In genomic region chr1:224529844-224530243, GRCh38 we compare ENCODE assay signal across 22 cellular contexts.
DNase-seq lines count a peak whose midpoint lies in the region; ATAC-seq and TF ChIP-seq lines count a peak whose summit lies in the region.
"Had no signal": no experiment of that assay in that cellular context is flagged by ENCODE, and none has a peak within 500 bp of the region (broad histone marks: within the 10 kb centered on the region; RNA-seq: fewer than 3 reads in every experiment).

No MANE protein-coding gene starts in this region.

- no peaks in the 10 kb centered on the region for H3K36me3 Mint-ChIP-seq in Caco-2 (ENCODE audit: insufficient read depth, unreplicated experiment)
- H3K36me3 Mint-ChIP-seq: T-cell had no signal

- CTCF ChIA-PET in Caco-2 (lab: Charles Lee), result no interaction called here

- ATAC-seq in HG02852 (IDR thresholded peaks at IDR 0.05; ENCODE audit: unreplicated experiment), result no peak
- ATAC-seq in HG03439 (IDR thresholded peaks at IDR 0.05; ENCODE audit: unreplicated experiment), result no peak
- ATAC-seq: HepG2, T-cell had no signal

- BruUV-seq in Caco-2 (replicated peaks; lab: Mats Ljungman, UMichigan), result no TSS peak

- H3K4me1 ChIP-seq in fibroblast of lung (ENCODE audit: control insufficient read depth, extremely low read depth, insufficient read depth, low read length), result peaks cover 13% of the 10 kb centered on the region
- no peaks in the 10 kb centered on the region for H3K4me1 ChIP-seq in Caco-2
- H3K4me1 ChIP-seq: BLaER1 had no signal

- no peaks in the 10 kb centered on the region for H3K79me2 ChIP-seq in fibroblast of lung (ENCODE audit: control insufficient read depth, insufficient read depth, low read length)

- H3K27me3 Mint-ChIP-seq in Caco-2 (ENCODE audit: insufficient read depth, unreplicated experiment), result peaks cover 10% of the 10 kb centered on the region
- H3K27me3 Mint-ChIP-seq: CD4-positive, alpha-beta T cell had no signal

- H3K27ac Mint-ChIP-seq in Caco-2 (ENCODE audit: unreplicated experiment), result no peak overlapping the region
- H3K27ac Mint-ChIP-seq: CD4-positive, alpha-beta T cell; T-cell had no signal

- H2AFZ ChIP-seq in fibroblast of lung (ENCODE audit: low read length), result no peak overlapping the region
- H2AFZ ChIP-seq: PC-9 had no signal

- H3K4me1 Mint-ChIP-seq in Caco-2 (ENCODE audit: low read depth, unreplicated experiment), result no peaks in the 10 kb centered on the region
- H3K4me1 Mint-ChIP-seq: T-cell had no signal

- no peak overlapping the region for H3K4me3 Mint-ChIP-seq in Caco-2 (ENCODE audit: unreplicated experiment)
- H3K4me3 Mint-ChIP-seq: CD4-positive, alpha-beta T cell; T-cell had no signal

- intact Hi-C loops in Caco-2 (cut with micrococcal nuclease; ENCODE audit: unreplicated experiment), result loop anchor here (5.0 kb wide), 1 partner anchor 87 kb away; the partner anchor contains the start of gene CNIH3

- H3K9me3 ChIP-seq in fibroblast of lung (ENCODE audit: control insufficient read depth, insufficient read depth, low read depth, low read length) (no peaks in the 10 kb centered on the region), Caco-2 (no peaks in the 10 kb centered on the region)
- H3K9me3 ChIP-seq: BLaER1 had no signal

- H3K27me3 ChIP-seq in fibroblast of lung (ENCODE audit: control insufficient read depth, insufficient read depth, low read length), result no peaks in the 10 kb centered on the region
- no peaks in the 10 kb centered on the region; the same call in 1 of the 2 replicates for H3K27me3 ChIP-seq in Caco-2 (replicated peaks; ENCODE audit: control insufficient read depth, insufficient read depth, low read length)
- H3K27me3 ChIP-seq: BLaER1 had no signal

- peak overlapping the region; percentile 25; the same call in 1 of the 2 replicates for H3K27ac ChIP-seq in VCaP
- peak overlapping the region; percentile 58 for H3K27ac ChIP-seq in fibroblast of lung (ENCODE audit: insufficient read depth, low read length)
- H3K27ac ChIP-seq: BLaER1, PC-9 had no signal

- H3K4me2 ChIP-seq in fibroblast of lung (ENCODE audit: extremely low read depth, insufficient read depth, low read length), result peak overlapping the region; percentile 55
- H3K4me2 ChIP-seq: BLaER1 had no signal

- no peak overlapping the region for H3K9ac ChIP-seq in fibroblast of lung (ENCODE audit: insufficient read depth, low read length)
- H3K9ac ChIP-seq: BLaER1 had no signal

- POLR2A ChIA-PET in Caco-2 (lab: Charles Lee), result no interaction called here

- DNase-seq in COR-L47 (lab: John Stamatoyannopoulos, UW) (peak; percentile 13), DMS 273 treated with DMSO at 0.1 percent for 48 hours (lab: John Stamatoyannopoulos, UW) (peak; percentile 19), fibroblast of lung (ENCODE audit: low read depth in 2 of 2) (no peak), Caco-2 (no peak)
- DNase-seq: ACHN; CD4-positive, alpha-beta T cell; EL; GF-D8; KG1; NCI-H1092 treated with DMSO at 0.1 percent for 48 hours; NCI-H1436 treated with DMSO at 0.1 percent for 48 hours; NCI-H2171; NCI-H345; PC-9; RPMI8226; SHP77 treated with DMSO at 0.1 percent for 48 hours; T-cell had no signal

- TF ChIP-seq CTCF in VCaP (conservative IDR thresholded peaks at IDR 0.05) (no peak), fibroblast of lung (conservative IDR thresholded peaks at IDR 0.05 in 1 of 2, IDR thresholded peaks at IDR 0.05 in 1 of 2; ENCODE audit: low read depth in 1 of 2, low read length in 2 of 2) (no peak), Caco-2 (IDR thresholded peaks at IDR 0.05; ENCODE audit: insufficient read depth in 1 of 2, low read depth in 1 of 2, low read length in 1 of 2, severe bottlenecking in 1 of 2, unreplicated experiment in 1 of 2) (no peak)

- H4K20me1 ChIP-seq in fibroblast of lung (ENCODE audit: control insufficient read depth, extremely low read depth, insufficient read depth, low read length), result no peaks in the 10 kb centered on the region
- H4K20me1 ChIP-seq: BLaER1 had no signal

- H3K4me3 ChIP-seq in fibroblast of lung (replicated peaks in 1 of 4; ENCODE audit: control extremely low read depth in 1 of 4, insufficient read depth in 1 of 4, low read depth in 3 of 4, low read length in 4 of 4) (no peak overlapping the region), Caco-2 (ENCODE audit: low read depth, low read length) (no peak overlapping the region)
- H3K4me3 ChIP-seq: BLaER1, PC-9 had no signal

- H3K36me3 ChIP-seq in fibroblast of lung (ENCODE audit: control insufficient read depth, insufficient read depth, low read length) (no peaks in the 10 kb centered on the region), Caco-2 (ENCODE audit: control insufficient read depth, insufficient read depth, low read length) (no peaks in the 10 kb centered on the region)
- H3K36me3 ChIP-seq: BLaER1 had no signal

- no peaks in the 10 kb centered on the region for H3K9me3 Mint-ChIP-seq in Caco-2 (ENCODE audit: unreplicated experiment)
- H3K9me3 Mint-ChIP-seq: CD4-positive, alpha-beta T cell; T-cell had no signal

Comparison
In these comparisons a context has a peak if more than half of its experiments do, and no peak if none do; other contexts are left out.
1. DNase-seq: peak in COR-L47 (single experiment) and DMS 273 treated with DMSO at 0.1 percent for 48 hours (single experiment); none in fibroblast of lung (0 of 2) and Caco-2 (0 of 2).